Comparison of ENCODE assay signal across 1 cellular context in the genomic region with DNA sequence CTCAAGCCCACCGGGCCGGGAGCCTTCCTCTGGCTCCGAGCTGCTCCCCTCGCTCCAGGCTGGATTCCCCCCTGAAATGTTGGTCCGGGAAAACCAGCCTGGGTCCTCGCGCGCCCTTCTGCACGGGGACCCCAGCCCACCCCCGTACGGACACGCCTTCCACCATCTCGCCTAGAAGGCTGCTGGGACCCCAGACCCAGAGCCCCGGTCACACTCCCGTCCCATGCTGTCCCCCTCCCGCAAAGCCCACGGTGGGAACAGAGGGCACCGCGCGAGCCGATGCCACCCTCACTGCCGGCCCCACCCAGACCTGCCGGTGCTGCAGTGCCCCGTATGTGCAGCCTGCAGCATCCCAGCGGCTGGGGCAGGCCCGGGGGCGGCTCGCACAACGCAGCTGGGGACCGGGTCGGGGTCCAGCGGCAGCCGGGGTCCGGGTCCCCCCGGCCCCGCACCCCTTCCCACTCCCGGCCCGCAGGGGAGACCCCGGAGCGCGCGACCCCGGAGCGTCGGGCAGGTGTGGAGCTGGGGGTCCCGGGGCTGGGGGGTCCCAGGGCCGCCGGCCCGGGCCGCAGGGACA.
TF ChIP-seq lines count a peak whose summit lies in the region.

No MANE protein-coding gene starts in this region.

TF ChIP-seq in HepG2, 621 proteins besides CTCF, POLR2A, EP300 and RAD21 (continued from another document):
- TF ChIP-seq HES4 (CRISPR knock-in tag; IDR thresholded peaks at IDR 0.05; ENCODE audit: borderline replicate concordance) (no peak), HNRNPL (IDR thresholded peaks at IDR 0.05; ENCODE audit: low read depth, low read length) (peak; percentile 87; the same call in 1 of the 2 replicates), NRL (CRISPR knock-in tag; IDR thresholded peaks at IDR 0.05; ENCODE audit: borderline replicate concordance) (no peak), ZBTB7A (CRISPR knock-in tag; IDR thresholded peaks at IDR 0.05) (0 out of 2 replicates have a peak, but pooled peaks have one; percentile 16), TEAD3 (CRISPR knock-in tag; optimal IDR thresholded peaks at IDR 0.05; ENCODE audit: borderline replicate concordance) (no peak), TFDP1 (CRISPR knock-in tag; IDR thresholded peaks at IDR 0.05; ENCODE audit: borderline replicate concordance) (0 out of 2 replicates have a peak, but pooled peaks have one; percentile 16), BORCS8-MEF2B (CRISPR knock-in tag; IDR thresholded peaks at IDR 0.05) (no peak), SAP130 (CRISPR knock-in tag; IDR thresholded peaks at IDR 0.05; ENCODE audit: low read depth) (0 out of 2 replicates have a peak, but pooled peaks have one; percentile 18), HNRNPH1 (optimal IDR thresholded peaks at IDR 0.05; ENCODE audit: low read depth, low read length) (no peak), HNRNPLL (IDR thresholded peaks at IDR 0.05; ENCODE audit: low read depth, low read length, poor library complexity, severe bottlenecking) (peak; percentile 7), HNRNPK (IDR thresholded peaks at IDR 0.05; ENCODE audit: low read depth, low read length, poor library complexity, severe bottlenecking) (peak; percentile 18), MAZ (IDR thresholded peaks at IDR 0.05; ENCODE audit: borderline replicate concordance, low read depth, low read length) (no peak), MAZ (CRISPR knock-in tag; IDR thresholded peaks at IDR 0.05; ENCODE audit: low read depth) (no peak), ZNF766 (CRISPR knock-in tag; IDR thresholded peaks at IDR 0.05; ENCODE audit: borderline replicate concordance) (no peak), RBFOX2 (IDR thresholded peaks at IDR 0.05; ENCODE audit: low read depth, low read length) (peak; percentile 61; the same call in 1 of the 2 replicates), AGO2 (optimal IDR thresholded peaks at IDR 0.05; ENCODE audit: low read depth, low read length) (peak; percentile 74), ZNF564 (CRISPR knock-in tag; IDR thresholded peaks at IDR 0.05) (0 out of 2 replicates have a peak, but pooled peaks have one; percentile 8)
